In genomic region chr2:166568409-166568808, GRCh38 we compare ENCODE assay signal across 22 cellular contexts.
DNase-seq lines count a peak whose midpoint lies in the region; ATAC-seq, FAIRE-seq and TF ChIP-seq lines count a peak whose summit lies in the region.
"Had no signal": no experiment of that assay in that cellular context is flagged by ENCODE, and none has a peak within 500 bp of the region (broad histone marks: within the 10 kb centered on the region; RNA-seq: fewer than 3 reads in every experiment).

No MANE protein-coding gene starts in this region.

- H3K9ac ChIP-seq in SK-N-SH: no peak overlapping the region
- no peak overlapping the region for H3K9ac ChIP-seq in K562 (ENCODE audit: insufficient read depth in 1 of 2, low read depth in 2 of 2, low read length in 2 of 2)

- no peak for DNase-seq in SK-N-SH
- no peak for DNase-seq in RCC 7860 (ENCODE audit: low spot score)
- DNase-seq in K562 (ENCODE audit: extremely low read depth in 1 of 4, low spot score in 3 of 4): peak in 1 of 4 experiments; percentile 5
- no peak for DNase-seq in GF-D8 (lab: John Stamatoyannopoulos, UW)
- no peak for DNase-seq in Right ventricle myocardium superior
- DNase-seq in mucosa of gallbladder (ENCODE audit: low spot score): no peak
- DNase-seq in NCI-H82 (lab: John Stamatoyannopoulos, UW): no peak
- DNase-seq: BE2C; CD4-positive, alpha-beta T cell; Karpas-422; MG63; NCI-H1092; NCI-H1436 treated with DMSO at 0.1 percent for 48 hours; NCI-H2029; NCI-H2171 treated with DMSO at 0.1 percent for 48 hours; NCI-H446; NCI-H69; RPMI8226; SIG-M5 had no signal

- in situ Hi-C loops in K562 (cut with MboI): no loop called here

- no TSS peak for BruUV-seq in K562 (replicated peaks; lab: Mats Ljungman, UMichigan)

- H3K4me3 ChIP-seq in SK-N-SH (ENCODE audit: low read depth in 2 of 2, low read length in 1 of 2): no peak overlapping the region
- H3K4me3 ChIP-seq in K562: no peak overlapping the region
- H3K4me3 ChIP-seq: MG63 had no signal

- H3K9me3 ChIP-seq in SK-N-SH (no peaks in the 10 kb centered on the region), K562 (replicated peaks; ENCODE audit: control insufficient read depth, insufficient read depth, low read depth, low read length) (no peaks in the 10 kb centered on the region)
- H3K9me3 ChIP-seq: BE2C, MG63 had no signal

- peaks cover 0 to 8% of the 10 kb centered on the region in 2 experiments; a peak in 2 of 4 replicates for H3K4me1 ChIP-seq in SK-N-SH (ENCODE audit: control insufficient read depth in 1 of 2, insufficient read depth in 2 of 2, low read depth in 1 of 2, low read length in 1 of 2)
- no peaks in the 10 kb centered on the region for H3K4me1 ChIP-seq in K562 (replicated peaks in 1 of 2; ENCODE audit: control insufficient read depth in 2 of 2, insufficient read depth in 2 of 2, low read length in 2 of 2)
- H3K4me1 ChIP-seq: BE2C had no signal

- intact Hi-C loops in K562 (cut with micrococcal nuclease): no loop called here
- intact Hi-C loops in Right ventricle myocardium superior (cut with DNase I): no loop called here

- peak overlapping the region; percentile 53; the same call in 1 of the 2 replicates for H2AFZ ChIP-seq in SK-N-SH (ENCODE audit: low read depth)
- H2AFZ ChIP-seq in K562 (ENCODE audit: low read depth, low read length): no peak overlapping the region

- TF ChIP-seq POLR2A in K562 (conservative IDR thresholded peaks at IDR 0.05): no peak

- no peaks in the 10 kb centered on the region for H3K9me1 ChIP-seq in K562 (ENCODE audit: control insufficient read depth, insufficient read depth, low read length)

- POLR2A ChIA-PET in SK-N-SH (lab: Yijun Ruan, JAX): no interaction called here
- POLR2A ChIA-PET in K562 (lab: Yijun Ruan, JAX): no interaction called here

- H3F3A ChIP-seq in SK-N-SH (replicated peaks; ENCODE audit: insufficient read depth): no peaks in the 10 kb centered on the region

- TF ChIP-seq CTCF in SK-N-SH (IDR thresholded peaks at IDR 0.05) (no peak), K562 (IDR thresholded peaks at IDR 0.05 in 2 of 3, conservative IDR thresholded peaks at IDR 0.05 in 1 of 3; ENCODE audit: insufficient read depth in 2 of 3, low read depth in 1 of 3, low read length in 3 of 3) (no peak)

- H3K4me2 ChIP-seq in SK-N-SH (no peak overlapping the region), K562 (ENCODE audit: insufficient read depth, low read length) (no peak overlapping the region)

- no peaks in the 10 kb centered on the region for H3K79me2 ChIP-seq in SK-N-SH (ENCODE audit: insufficient read depth)
- H3K79me2 ChIP-seq in K562 (ENCODE audit: control insufficient read depth, insufficient read depth, low read length): no peaks in the 10 kb centered on the region

- 42% methylated on average over 3 of the region's 3 CpGs for WGBS in SK-N-SH (ENCODE audit: low lambda C conversion rate)
- WGBS in K562 (ENCODE audit: insufficient coverage, low coverage, missing lambda C conversion rate): 3% methylated on average over 3 of the region's 3 CpGs

- H4K20me1 ChIP-seq in SK-N-SH (ENCODE audit: insufficient read depth): no peaks in the 10 kb centered on the region
- no peaks in the 10 kb centered on the region for H4K20me1 ChIP-seq in K562 (replicated peaks; ENCODE audit: control insufficient read depth, insufficient read depth, low read length)

- TF ChIP-seq EP300 in SK-N-SH (IDR thresholded peaks at IDR 0.05; ENCODE audit: borderline replicate concordance in 1 of 2, low read depth in 1 of 2, low read length in 1 of 2) (no peak), K562 (IDR thresholded peaks at IDR 0.05; ENCODE audit: low read length) (no peak)

- no peaks in the 10 kb centered on the region for H3K9me2 ChIP-seq in SK-N-SH

- CTCF ChIA-PET in SK-N-SH (lab: Yijun Ruan, JAX): interaction anchor here (0.9 to 1.1 kb wide), 2 partner anchors 643 to 773 kb away, joined by 3 read pairs; no protein-coding TSS in a partner anchor
- CTCF ChIA-PET in K562 (lab: Yijun Ruan, JAX; ENCODE audit: low intra/inter-chr PET ratio): no interaction called here

- no peak for TF ChIP-seq RAD21 in SK-N-SH (IDR thresholded peaks at IDR 0.05; ENCODE audit: low read length)
- no peak for TF ChIP-seq RAD21 in K562 (CRISPR knock-in tag; conservative IDR thresholded peaks at IDR 0.05 in 1 of 2, IDR thresholded peaks at IDR 0.05 in 1 of 2)

- no peaks in the 10 kb centered on the region for H3K36me3 ChIP-seq in SK-N-SH (replicated peaks in 1 of 2; ENCODE audit: control insufficient read depth in 1 of 2, insufficient read depth in 2 of 2, low read length in 1 of 2)
- H3K36me3 ChIP-seq in K562 (ENCODE audit: control insufficient read depth, insufficient read depth, low read length): no peaks in the 10 kb centered on the region
- H3K36me3 ChIP-seq: BE2C, MG63 had no signal

- peak; percentile 36 for FAIRE-seq in RCC 7860 (lab: Jason Lieb, UNC)
- FAIRE-seq in K562 (lab: Jason Lieb, UNC): no peak
- FAIRE-seq: GM12892, H54 had no signal

- no peaks in the 10 kb centered on the region for H3K27me3 ChIP-seq in SK-N-SH (ENCODE audit: insufficient read depth)
- no peaks in the 10 kb centered on the region for H3K27me3 ChIP-seq in K562 (ENCODE audit: control insufficient read depth in 2 of 2, insufficient read depth in 2 of 2, low read length in 2 of 2)
- H3K27me3 ChIP-seq: BE2C, MG63 had no signal

- peak overlapping the region in 1 of 2 experiments; percentile 50; a peak in 1 of 4 replicates for H3K27ac ChIP-seq in SK-N-SH (ENCODE audit: low read depth in 2 of 2, low read length in 1 of 2)
- no peak overlapping the region for H3K27ac ChIP-seq in K562 (ENCODE audit: extremely low read depth, low read depth, low read length)

- ATAC-seq in SK-N-SH treated with all-trans-retinoic acid at 6 μM for 48 hours (no peak), K562 (no peak), Right ventricle myocardium superior (ENCODE audit: poor library complexity) (no peak)

TF ChIP-seq in SK-N-SH, 30 proteins besides CTCF, POLR2A, EP300 and RAD21 (continues in another document):
- TF ChIP-seq PBX3 (IDR thresholded peaks at IDR 0.05) (no peak), USF2 (IDR thresholded peaks at IDR 0.05; ENCODE audit: borderline replicate concordance, low read depth, low read length) (no peak), NRF1 (IDR thresholded peaks at IDR 0.05; ENCODE audit: low read depth, low read length) (no peak)

TF ChIP-seq in SK-N-SH treated with all-trans-retinoic acid at 6 μM for 48 hours, 23 proteins besides CTCF, POLR2A, EP300 and RAD21 (continues in another document):
- TF ChIP-seq BACH2 (CRISPR knock-in tag; IDR thresholded peaks at IDR 0.05; ENCODE audit: borderline replicate concordance) (no peak), ZNF565 (CRISPR knock-in tag; conservative IDR thresholded peaks at IDR 0.05; ENCODE audit: low read depth) (no peak), ZFP30 (CRISPR knock-in tag; IDR thresholded peaks at IDR 0.05) (no peak), CSDC2 (CRISPR knock-in tag; IDR thresholded peaks at IDR 0.05) (no peak), PPARA (CRISPR knock-in tag; IDR thresholded peaks at IDR 0.05; ENCODE audit: borderline replicate concordance) (no peak), POU6F1 (CRISPR knock-in tag; IDR thresholded peaks at IDR 0.05; ENCODE audit: borderline replicate concordance, low read depth) (no peak), TCF4 (CRISPR knock-in tag; IDR thresholded peaks at IDR 0.05; ENCODE audit: borderline replicate concordance) (no peak)

TF ChIP-seq in K562, 482 proteins besides CTCF, POLR2A, EP300 and RAD21:
- TF ChIP-seq ZNF431 (CRISPR knock-in tag; IDR thresholded peaks at IDR 0.05): no peak
- TF ChIP-seq CBFA2T3 (IDR thresholded peaks at IDR 0.05): peak; percentile 53
- TF ChIP-seq CBFA2T2 (conservative IDR thresholded peaks at IDR 0.05): peak; percentile 32; the same call in 1 of the 2 replicates
- peak; percentile 37 for TF ChIP-seq ARID1B (IDR thresholded peaks at IDR 0.05)
